23 cellular contexts compared by ENCODE assay signal in genomic region chr18:67117804-67118203, GRCh38.
A peak's percentile ranks its signal among the peaks of the same experiment; 100 is the strongest.
DNase-seq lines count a peak whose midpoint lies in the region; ATAC-seq, FAIRE-seq and TF ChIP-seq lines count a peak whose summit lies in the region.
"Had no signal": no experiment of that assay in that cellular context is flagged by ENCODE, and none has a peak within 500 bp of the region (broad histone marks: within the 10 kb centered on the region; RNA-seq: fewer than 3 reads in every experiment).

No MANE protein-coding gene starts in this region.

- no peak overlapping the region for H3K9ac ChIP-seq in astrocyte (ENCODE audit: low read length)
- H3K9ac ChIP-seq: BLaER1, KMS-11 had no signal

- H3K27me3 Mint-ChIP-seq in astrocyte (ENCODE audit: low read depth, unreplicated experiment) (no peaks in the 10 kb centered on the region), mesothelial cell of epicardium (ENCODE audit: low read depth) (no peaks in the 10 kb centered on the region)
- no peaks in the 10 kb centered on the region for H3K27me3 Mint-ChIP-seq in activated CD4-positive, alpha-beta memory T cell treated with anti-CD3 and anti-CD28 coated beads for 36 hours

- POLR2A ChIA-PET in activated CD4-positive, alpha-beta memory T cell treated with anti-CD3 and anti-CD28 coated beads for 36 hours (lab: Charles Lee): no interaction called here

- no peaks in the 10 kb centered on the region for H3K36me3 Mint-ChIP-seq in astrocyte (ENCODE audit: low read depth, unreplicated experiment)
- H3K36me3 Mint-ChIP-seq in mesothelial cell of epicardium: no peaks in the 10 kb centered on the region
- no peaks in the 10 kb centered on the region for H3K36me3 Mint-ChIP-seq in activated CD4-positive, alpha-beta memory T cell treated with anti-CD3 and anti-CD28 coated beads for 36 hours
- H3K36me3 Mint-ChIP-seq: CD8-positive, alpha-beta T cell had no signal

- no peaks in the 10 kb centered on the region for H3K36me3 ChIP-seq in astrocyte (ENCODE audit: insufficient read depth, low read length)
- no peaks in the 10 kb centered on the region for H3K36me3 ChIP-seq in psoas muscle (ENCODE audit: insufficient read depth in 1 of 2, low read depth in 1 of 2)
- H3K36me3 ChIP-seq: BLaER1 had no signal

- H3K9me3 Mint-ChIP-seq in astrocyte (ENCODE audit: unreplicated experiment) (no peaks in the 10 kb centered on the region), mesothelial cell of epicardium (peaks cover 13% of the 10 kb centered on the region)
- no peaks in the 10 kb centered on the region for H3K9me3 Mint-ChIP-seq in activated CD4-positive, alpha-beta memory T cell treated with anti-CD3 and anti-CD28 coated beads for 36 hours
- H3K9me3 Mint-ChIP-seq: CD8-positive, alpha-beta T cell; GM23338 had no signal

- CTCF ChIA-PET in activated CD4-positive, alpha-beta memory T cell treated with anti-CD3 and anti-CD28 coated beads for 36 hours (lab: Charles Lee): no interaction called here

- no peaks in the 10 kb centered on the region for H3K27me3 ChIP-seq in astrocyte (ENCODE audit: insufficient read depth, low read length)
- H3K27me3 ChIP-seq in psoas muscle (ENCODE audit: insufficient read depth in 3 of 3, low read length in 2 of 3): no peaks in the 10 kb centered on the region
- H3K27me3 ChIP-seq: BLaER1 had no signal

- H4K20me1 ChIP-seq in astrocyte (ENCODE audit: insufficient read depth, low read length): no peaks in the 10 kb centered on the region
- H4K20me1 ChIP-seq: BLaER1 had no signal

- H3K4me1 Mint-ChIP-seq in astrocyte (ENCODE audit: low read depth, unreplicated experiment) (peaks cover 8% of the 10 kb centered on the region), mesothelial cell of epicardium (peaks cover 8% of the 10 kb centered on the region)
- no peaks in the 10 kb centered on the region for H3K4me1 Mint-ChIP-seq in activated CD4-positive, alpha-beta memory T cell treated with anti-CD3 and anti-CD28 coated beads for 36 hours (ENCODE audit: low read depth)
- H3K4me1 Mint-ChIP-seq: GM23338 had no signal

- no peak overlapping the region for H3K4me2 ChIP-seq in astrocyte (ENCODE audit: low read length)
- H3K4me2 ChIP-seq: BLaER1, GM23338, KMS-11 had no signal

- no peak overlapping the region for H3K4me3 Mint-ChIP-seq in astrocyte (ENCODE audit: unreplicated experiment)
- H3K4me3 Mint-ChIP-seq in mesothelial cell of epicardium: no peak overlapping the region
- H3K4me3 Mint-ChIP-seq in activated CD4-positive, alpha-beta memory T cell treated with anti-CD3 and anti-CD28 coated beads for 36 hours: no peak overlapping the region
- H3K4me3 Mint-ChIP-seq: CD8-positive, alpha-beta T cell; GM23338 had no signal

- ATAC-seq in psoas muscle (no peak), SK-N-SH treated with all-trans-retinoic acid at 6 μM for 48 hours (no peak)
- ATAC-seq: CD8-positive, alpha-beta T cell; GM12878; GM23338; HepG2 had no signal

- no peak overlapping the region for H2AFZ ChIP-seq in astrocyte (ENCODE audit: low read depth, low read length)
- H2AFZ ChIP-seq: GM23338 had no signal

- H3K27ac Mint-ChIP-seq in astrocyte (ENCODE audit: unreplicated experiment) (no peak overlapping the region), mesothelial cell of epicardium (peak overlapping the region; percentile 25)
- H3K27ac Mint-ChIP-seq in activated CD4-positive, alpha-beta memory T cell treated with anti-CD3 and anti-CD28 coated beads for 36 hours: no peak overlapping the region
- H3K27ac Mint-ChIP-seq: CD8-positive, alpha-beta T cell; GM23338 had no signal

- no peaks in the 10 kb centered on the region for H3K9me3 ChIP-seq in astrocyte (ENCODE audit: insufficient read depth, low read depth, low read length)
- no peaks in the 10 kb centered on the region for H3K9me3 ChIP-seq in psoas muscle
- H3K9me3 ChIP-seq: BLaER1 had no signal

- intact Hi-C loops in activated CD4-positive, alpha-beta memory T cell treated with anti-CD3 and anti-CD28 coated beads for 36 hours (cut with micrococcal nuclease): no loop called here
- intact Hi-C loops in psoas muscle (cut with DNase I): no loop called here

- H3K4me1 ChIP-seq in astrocyte (ENCODE audit: insufficient read depth, low read length) (no peaks in the 10 kb centered on the region), psoas muscle (no peaks in the 10 kb centered on the region)
- H3K4me1 ChIP-seq: BLaER1 had no signal

- H3K4me3 ChIP-seq in astrocyte (ENCODE audit: insufficient read depth, low read depth, low read length) (no peak overlapping the region), fibroblast of mammary gland (ENCODE audit: control insufficient read depth, low read depth, low read length) (no peak overlapping the region), psoas muscle (no peak overlapping the region)
- H3K4me3 ChIP-seq: BLaER1, GM12878, GM23338 had no signal

- H3K27ac ChIP-seq in astrocyte (ENCODE audit: low read depth, low read length) (no peak overlapping the region), psoas muscle (no peak overlapping the region)
- H3K27ac ChIP-seq: BLaER1, KMS-11 had no signal

- DNase-seq in DMS53 treated with DMSO at 0.1 percent for 48 hours (lab: John Stamatoyannopoulos, UW; ENCODE audit: unreplicated experiment) (peak; percentile 17), astrocyte (ENCODE audit: low read depth) (peak; percentile 19), fibroblast of mammary gland (ENCODE audit: low read depth) (peak; percentile 8), mesothelial cell of epicardium (ENCODE audit: low spot score in 2 of 2, unreplicated experiment in 2 of 2) (no peak), NCI-H226 (no peak), psoas muscle (no peak)
- no peak for DNase-seq in activated CD4-positive, alpha-beta memory T cell treated with anti-CD3 and anti-CD28 coated beads for 36 hours
- DNase-seq: CD8-positive, alpha-beta T cell; DND-41; GDM1; MM.1S; NCI-H1092 treated with DMSO at 0.1 percent for 48 hours; NCI-H1694 treated with DMSO at 0.1 percent for 48 hours; NCI-H2107; NCI-H526 treated with DMSO at 0.1 percent for 48 hours; NK-92 treated with Interleukin-12 subunit alpha and Interleukin-12 subunit beta, amount 100 ng/mL, for 24 hours; SHP77 had no signal

- no peaks in the 10 kb centered on the region for H3K79me2 ChIP-seq in astrocyte (ENCODE audit: insufficient read depth, low read length)

- TF ChIP-seq CTCF in astrocyte (IDR thresholded peaks at IDR 0.05; ENCODE audit: insufficient read depth, low read depth, low read length): no peak
- no peak for TF ChIP-seq CTCF in fibroblast of mammary gland (conservative IDR thresholded peaks at IDR 0.05; ENCODE audit: control insufficient read depth, insufficient read depth, low read depth, low read length)
- TF ChIP-seq CTCF in mesothelial cell of epicardium (IDR thresholded peaks at IDR 0.05; ENCODE audit: unreplicated experiment): no peak
- no peak for TF ChIP-seq CTCF in psoas muscle (IDR thresholded peaks at IDR 0.05)

- FAIRE-seq in astrocyte (lab: Jason Lieb, UNC): no peak
- FAIRE-seq: GM12878, HepG2 had no signal

TF ChIP-seq in SK-N-SH treated with all-trans-retinoic acid at 6 μM for 48 hours, 23 proteins besides CTCF, POLR2A, EP300 and RAD21:
- TF ChIP-seq GLIS3 (CRISPR knock-in tag; IDR thresholded peaks at IDR 0.05) (no peak), POU6F1 (CRISPR knock-in tag; IDR thresholded peaks at IDR 0.05; ENCODE audit: borderline replicate concordance, low read depth) (no peak), ZNF8 (CRISPR knock-in tag; IDR thresholded peaks at IDR 0.05) (no peak), CREB5 (CRISPR knock-in tag; IDR thresholded peaks at IDR 0.05; ENCODE audit: low read depth) (no peak), CSRNP3 (CRISPR knock-in tag; IDR thresholded peaks at IDR 0.05) (no peak), PPARA (CRISPR knock-in tag; IDR thresholded peaks at IDR 0.05; ENCODE audit: borderline replicate concordance) (no peak), TOX (CRISPR knock-in tag; IDR thresholded peaks at IDR 0.05; ENCODE audit: borderline replicate concordance) (no peak), ISL1 (CRISPR knock-in tag; IDR thresholded peaks at IDR 0.05) (no peak), OSR1 (CRISPR knock-in tag; IDR thresholded peaks at IDR 0.05) (no peak), RARB (CRISPR knock-in tag; IDR thresholded peaks at IDR 0.05) (no peak), ZNF565 (CRISPR knock-in tag; conservative IDR thresholded peaks at IDR 0.05; ENCODE audit: low read depth) (no peak)

Comparison
In these comparisons a context has a peak if more than half of its experiments do, and no peak if none do; other contexts are left out.
1. DNase-seq: peak in DMS53 treated with DMSO at 0.1 percent for 48 hours (single experiment), astrocyte (single experiment) and fibroblast of mammary gland (single experiment); none in mesothelial cell of epicardium (0 of 2), NCI-H226 (single experiment), activated CD4-positive, alpha-beta memory T cell treated with anti-CD3 and anti-CD28 coated beads for 36 hours (single experiment) and psoas muscle (0 of 2).